Comparison of ENCODE assay signal across 8 cellular contexts in genomic region chr6:138287144-138287955, GRCh38.
DNase-seq lines count a peak whose midpoint lies in the region; ATAC-seq and TF ChIP-seq lines count a peak whose summit lies in the region.

No MANE protein-coding gene starts in this region.

- H2BK5ac ChIP-seq in neuronal stem cell (ENCODE audit: low read length) = no peak overlapping the region

- DNase-seq in COR-L47 (lab: John Stamatoyannopoulos, UW) (peak; percentile 50), NCI-H1436 treated with DMSO at 0.1 percent for 48 hours (lab: John Stamatoyannopoulos, UW) (peak; percentile 38), endodermal cell (peak; percentile 90), neuronal stem cell (ENCODE audit: low spot score) (no peak), hepatic stellate cell (ENCODE audit: low spot score) (no peak)
- DNase-seq in activated CD4-positive, alpha-beta T cell treated with anti-CD3 and anti-CD28 coated beads, Interleukin-2, amount 50 U/mL, for 1 hour = peak; percentile 44

- no peaks in the 10 kb centered on the region for H3K27me3 Mint-ChIP-seq in endodermal cell (ENCODE audit: insufficient read depth)

- peak; percentile 90 for TF ChIP-seq CTCF in endodermal cell (conservative IDR thresholded peaks at IDR 0.05)

- no peak overlapping the region for H3K23ac ChIP-seq in neuronal stem cell (ENCODE audit: low read depth, low read length, poor library complexity)

- no peak overlapping the region for H3K27ac Mint-ChIP-seq in endodermal cell

- H2AK5ac ChIP-seq in neuronal stem cell (ENCODE audit: low read depth, low read length) = peak overlapping the region; percentile 81

- no peak overlapping the region for H3K4me2 ChIP-seq in neuronal stem cell (ENCODE audit: insufficient read depth, low read length, poor library complexity, severe bottlenecking)

- H3K79me1 ChIP-seq in neuronal stem cell (ENCODE audit: low read depth, low read length) = no peaks in the 10 kb centered on the region

- no peak overlapping the region for H3K4me3 Mint-ChIP-seq in endodermal cell

- peaks cover 16% of the 10 kb centered on the region for H3K4me1 Mint-ChIP-seq in endodermal cell

- H3K18ac ChIP-seq in neuronal stem cell (ENCODE audit: low read length) = no peak overlapping the region

- H3K14ac ChIP-seq in neuronal stem cell (ENCODE audit: low read length) = no peak overlapping the region

- peaks cover 2% of the 10 kb centered on the region for H3K27me3 ChIP-seq in endodermal cell (ENCODE audit: control insufficient read depth, insufficient read depth, low read length, poor library complexity, severe bottlenecking)
- peaks cover 0 to 4% (median 0%) of the 10 kb centered on the region in 3 experiments for H3K27me3 ChIP-seq in neuronal stem cell (ENCODE audit: control insufficient read depth in 3 of 3, insufficient read depth in 3 of 3, low read depth in 1 of 3, low read length in 3 of 3)

- H3K4me1 ChIP-seq in endodermal cell (ENCODE audit: control insufficient read depth, insufficient read depth, low read length) (peaks cover 9% of the 10 kb centered on the region), neuronal stem cell (ENCODE audit: control insufficient read depth in 2 of 2, insufficient read depth in 1 of 2, low read depth in 1 of 2, low read length in 2 of 2) (peaks cover 0 to 2% of the 10 kb centered on the region in 2 donors)

- H3K9me3 ChIP-seq in endodermal cell (ENCODE audit: control insufficient read depth, low read length) = no peaks in the 10 kb centered on the region
- no peaks in the 10 kb centered on the region for H3K9me3 ChIP-seq in neuronal stem cell (replicated peaks in 1 of 2; ENCODE audit: control insufficient read depth in 2 of 2, insufficient read depth in 1 of 2, low read depth in 1 of 2, low read length in 2 of 2)

- no peak overlapping the region for H3K4me3 ChIP-seq in endodermal cell (ENCODE audit: low read length)
- no peak overlapping the region for H3K4me3 ChIP-seq in neuronal stem cell (ENCODE audit: low read length in 2 of 2)

- H3K36me3 ChIP-seq in endodermal cell (ENCODE audit: control insufficient read depth, insufficient read depth, low read length) = peaks cover 24% of the 10 kb centered on the region
- H3K36me3 ChIP-seq in neuronal stem cell (replicated peaks in 1 of 2; ENCODE audit: control insufficient read depth in 2 of 2, insufficient read depth in 2 of 2, low read length in 2 of 2) = peaks cover 0 to 2% of the 10 kb centered on the region in 2 donors

- ATAC-seq in GM21515 (IDR thresholded peaks at IDR 0.05; ENCODE audit: unreplicated experiment) (peak; percentile 79), GM19023 (IDR thresholded peaks at IDR 0.05; ENCODE audit: unreplicated experiment) (no peak)

- 92 to 95% methylated on average over 11 of the region's 11 CpGs for WGBS in endodermal cell (ENCODE audit: insufficient coverage in 1 of 2, insufficient read length in 1 of 2), 2 experiments
- no CpG with 5 or more reads among the region's 11 CpGs for WGBS in neuronal stem cell (ENCODE audit: extremely low coverage in 2 of 2, insufficient read length in 2 of 2, insufficient replicate concordance in 1 of 2), 2 donors

- no peak overlapping the region for H3K4ac ChIP-seq in neuronal stem cell (ENCODE audit: low read length)

- no peak overlapping the region for H3K9ac ChIP-seq in endodermal cell (ENCODE audit: extremely low read depth, low read length, poor library complexity, severe bottlenecking)
- H3K9ac ChIP-seq in neuronal stem cell (ENCODE audit: low read depth, low read length, poor library complexity) = no peak overlapping the region

- no peak overlapping the region for H2AFZ ChIP-seq in neuronal stem cell (ENCODE audit: low read length)

- H2BK15ac ChIP-seq in neuronal stem cell (ENCODE audit: low read length) = peak overlapping the region; percentile 16

- no peak overlapping the region for H4K8ac ChIP-seq in neuronal stem cell (ENCODE audit: low read depth, low read length)

- no peak overlapping the region for H2BK12ac ChIP-seq in neuronal stem cell (ENCODE audit: low read length)

- H2BK120ac ChIP-seq in neuronal stem cell (ENCODE audit: low read depth, low read length) = no peak overlapping the region

- no peaks in the 10 kb centered on the region for H3K9me3 Mint-ChIP-seq in endodermal cell

- H3K27ac ChIP-seq in endodermal cell (ENCODE audit: low read depth, low read length) = no peak overlapping the region
- H3K27ac ChIP-seq in neuronal stem cell (replicated peaks; ENCODE audit: low read length) = no peak overlapping the region

- peaks cover 16% of the 10 kb centered on the region for H3K36me3 Mint-ChIP-seq in endodermal cell (ENCODE audit: low read depth)

- no peak overlapping the region for H4K91ac ChIP-seq in neuronal stem cell (ENCODE audit: low read depth, low read length, poor library complexity)

Comparison
In these comparisons a context has a peak if more than half of its experiments do, and no peak if none do; other contexts are left out.
1. DNase-seq: peak in COR-L47 (single experiment), NCI-H1436 treated with DMSO at 0.1 percent for 48 hours (single experiment), activated CD4-positive, alpha-beta T cell treated with anti-CD3 and anti-CD28 coated beads, Interleukin-2, amount 50 U/mL, for 1 hour (single experiment) and endodermal cell (single experiment); none in neuronal stem cell (single experiment) and hepatic stellate cell (single experiment).